ENCODE assay signal across 16 cellular contexts in genomic region chr6:70162972-70163371, GRCh38.
DNase-seq lines count a peak whose midpoint lies in the region; ATAC-seq, FAIRE-seq and TF ChIP-seq lines count a peak whose summit lies in the region.
"Had no signal": no experiment of that assay in that cellular context is flagged by ENCODE, and none has a peak within 500 bp of the region (broad histone marks: within the 10 kb centered on the region; RNA-seq: fewer than 3 reads in every experiment).

No MANE protein-coding gene starts in this region.

- peak overlapping the region; percentile 27 for H3K4me2 ChIP-seq in K562 (ENCODE audit: insufficient read depth, low read length)
- H3K4me2 ChIP-seq: BLaER1 had no signal

- in situ Hi-C loops in K562 (cut with MboI) = no loop called here

- CTCF ChIA-PET in K562 (lab: Yijun Ruan, JAX; ENCODE audit: low intra/inter-chr PET ratio) = no interaction called here

- H3K9ac ChIP-seq in SK-N-MC (ENCODE audit: insufficient read length) (no peak overlapping the region), K562 (ENCODE audit: insufficient read depth in 1 of 2, low read depth in 2 of 2, low read length in 2 of 2) (peak overlapping the region in 1 of 2 experiments; percentile 7; a peak in 1 of 4 replicates)
- H3K9ac ChIP-seq: BLaER1 had no signal

- TF ChIP-seq POLR2A in K562 (conservative IDR thresholded peaks at IDR 0.05) = no peak

- H3K4me1 ChIP-seq in K562 (replicated peaks in 1 of 2; ENCODE audit: control insufficient read depth in 2 of 2, insufficient read depth in 2 of 2, low read length in 2 of 2) = peaks cover 5 to 27% of the 10 kb centered on the region in 2 experiments
- H3K4me1 ChIP-seq: BLaER1 had no signal

- H3K9me3 ChIP-seq in SK-N-MC (ENCODE audit: low read depth, low read length) (no peaks in the 10 kb centered on the region), K562 (replicated peaks; ENCODE audit: control insufficient read depth, insufficient read depth, low read depth, low read length) (no peaks in the 10 kb centered on the region)
- H3K9me3 ChIP-seq: BLaER1 had no signal

- peak; percentile 77; the same call in 1 of the 2 replicates for TF ChIP-seq EP300 in K562 (IDR thresholded peaks at IDR 0.05; ENCODE audit: low read length)

- no peak for TF ChIP-seq CTCF in K562 (IDR thresholded peaks at IDR 0.05 in 2 of 3, conservative IDR thresholded peaks at IDR 0.05 in 1 of 3; ENCODE audit: insufficient read depth in 2 of 3, low read depth in 1 of 3, low read length in 3 of 3)

- peak; percentile 37 for ATAC-seq in K562
- no peak for ATAC-seq in GM19452 (IDR thresholded peaks at IDR 0.05; ENCODE audit: unreplicated experiment)

- no TSS peak for BruUV-seq in K562 (replicated peaks; lab: Mats Ljungman, UMichigan)

- no peaks in the 10 kb centered on the region for H3K79me2 ChIP-seq in K562 (ENCODE audit: control insufficient read depth, insufficient read depth, low read length)

- no peaks in the 10 kb centered on the region for H3K9me1 ChIP-seq in K562 (ENCODE audit: control insufficient read depth, insufficient read depth, low read length)

- POLR2A ChIA-PET in K562 (lab: Yijun Ruan, JAX) = interaction anchor here (1.2 kb wide), 1 partner anchor 13 kb away, joined by 3 read pairs; no protein-coding TSS in a partner anchor

- DNase-seq in NCI-H82 (lab: John Stamatoyannopoulos, UW) (peak; percentile 27), NCI-H82 treated with DMSO at 0.1 percent for 48 hours (lab: John Stamatoyannopoulos, UW; ENCODE audit: unreplicated experiment) (no peak), SK-N-MC (ENCODE audit: low read depth, low spot score) (no peak), K562 (ENCODE audit: extremely low read depth in 1 of 4, low spot score in 3 of 4) (peak; percentile 49 to 77 (median 64)), NOMO-1 (lab: John Stamatoyannopoulos, UW; ENCODE audit: unreplicated experiment in 2 of 2) (no peak)
- no peak for DNase-seq in stimulated activated CD4-positive, alpha-beta T cell treated with anti-CD3 and anti-CD28 coated beads, Interleukin-4, amount 100 ng/mL, for 1 hour
- DNase-seq: 8988T; AML-193; CD8-positive, alpha-beta memory T cell; DMS53; GF-D8; HCEC 1CT had no signal

- intact Hi-C loops in K562 (cut with micrococcal nuclease) = no loop called here

- H3K36me3 ChIP-seq in SK-N-MC (ENCODE audit: insufficient read depth, low read length) (no peaks in the 10 kb centered on the region), K562 (ENCODE audit: control insufficient read depth, insufficient read depth, low read length) (no peaks in the 10 kb centered on the region)
- H3K36me3 ChIP-seq: BLaER1 had no signal

- H3K4me3 ChIP-seq in SK-N-MC = no peak overlapping the region
- H3K4me3 ChIP-seq in K562 = no peak overlapping the region
- H3K4me3 ChIP-seq: BLaER1 had no signal

- H3K27ac ChIP-seq in SK-N-MC (peak overlapping the region; percentile 28; the same call in 1 of the 2 replicates), K562 (ENCODE audit: extremely low read depth, low read depth, low read length) (peak overlapping the region; percentile 59)
- H3K27ac ChIP-seq: BLaER1, HL-60 had no signal

- H3K27me3 ChIP-seq in K562 (ENCODE audit: control insufficient read depth in 2 of 2, insufficient read depth in 2 of 2, low read length in 2 of 2) = no peaks in the 10 kb centered on the region
- H3K27me3 ChIP-seq: BLaER1 had no signal

- WGBS in K562 (ENCODE audit: insufficient coverage, low coverage, missing lambda C conversion rate) = 5% methylated on average over 3 of the region's 3 CpGs

- H4K20me1 ChIP-seq in K562 (replicated peaks; ENCODE audit: control insufficient read depth, insufficient read depth, low read length) = no peaks in the 10 kb centered on the region
- H4K20me1 ChIP-seq: BLaER1 had no signal

- peak; percentile 70 for FAIRE-seq in K562 (lab: Jason Lieb, UNC)
- FAIRE-seq: GM19239 had no signal

- peak overlapping the region; percentile 69 for H2AFZ ChIP-seq in K562 (ENCODE audit: low read depth, low read length)

- no peak for TF ChIP-seq RAD21 in K562 (CRISPR knock-in tag; conservative IDR thresholded peaks at IDR 0.05 in 1 of 2, IDR thresholded peaks at IDR 0.05 in 1 of 2)

TF ChIP-seq in K562, 482 proteins besides CTCF, POLR2A, EP300 and RAD21 (continues in another document):
- TF ChIP-seq ZEB2 (IDR thresholded peaks at IDR 0.05) = peak; percentile 45; the same call in 1 of the 2 replicates
- TF ChIP-seq TAL1 (IDR thresholded peaks at IDR 0.05) = peak; percentile 84
- peak; percentile 92 for TF ChIP-seq TEAD4 (IDR thresholded peaks at IDR 0.05; ENCODE audit: low read length)
- no peak for TF ChIP-seq TEAD4 (CRISPR knock-in tag; IDR thresholded peaks at IDR 0.05; ENCODE audit: borderline replicate concordance)
- no peak for TF ChIP-seq RBBP5 (IDR thresholded peaks at IDR 0.05; ENCODE audit: borderline replicate concordance, insufficient read depth, low read length, poor library complexity, severe bottlenecking)
- peak; percentile 92 for TF ChIP-seq DACH1 (IDR thresholded peaks at IDR 0.05; ENCODE audit: partially characterized antibody)
- 0 out of 2 replicates have a peak, but pooled peaks have one; percentile 8 for TF ChIP-seq CREM (IDR thresholded peaks at IDR 0.05; ENCODE audit: low read depth)
- no peak for TF ChIP-seq SREBF1 (IDR thresholded peaks at IDR 0.05; ENCODE audit: borderline replicate concordance, low read depth, low read length)
- peak; percentile 80 for TF ChIP-seq MTA2 (IDR thresholded peaks at IDR 0.05; ENCODE audit: low read depth)
- TF ChIP-seq, protein P1, sequence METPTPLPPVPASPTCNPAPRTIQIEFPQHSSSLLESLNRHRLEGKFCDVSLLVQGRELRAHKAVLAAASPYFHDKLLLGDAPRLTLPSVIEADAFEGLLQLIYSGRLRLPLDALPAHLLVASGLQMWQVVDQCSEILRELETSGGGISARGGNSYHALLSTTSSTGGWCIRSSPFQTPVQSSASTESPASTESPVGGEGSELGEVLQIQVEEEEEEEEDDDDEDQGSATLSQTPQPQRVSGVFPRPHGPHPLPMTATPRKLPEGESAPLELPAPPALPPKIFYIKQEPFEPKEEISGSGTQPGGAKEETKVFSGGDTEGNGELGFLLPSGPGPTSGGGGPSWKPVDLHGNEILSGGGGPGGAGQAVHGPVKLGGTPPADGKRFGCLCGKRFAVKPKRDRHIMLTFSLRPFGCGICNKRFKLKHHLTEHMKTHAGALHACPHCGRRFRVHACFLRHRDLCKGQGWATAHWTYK (CRISPR knock-in tag; IDR thresholded peaks at IDR 0.05) = no peak
- TF ChIP-seq ZNF589 (CRISPR knock-in tag; IDR thresholded peaks at IDR 0.05; ENCODE audit: low read depth) = no peak
- TF ChIP-seq FOXM1 (IDR thresholded peaks at IDR 0.05; ENCODE audit: low read depth) = peak; percentile 73
- no peak for TF ChIP-seq FOXM1 (CRISPR knock-in tag; IDR thresholded peaks at IDR 0.05; ENCODE audit: low read depth)
- TF ChIP-seq ATF7 (IDR thresholded peaks at IDR 0.05) = 0 out of 2 replicates have a peak, but pooled peaks have one; percentile 12
- TF ChIP-seq, protein P2, sequence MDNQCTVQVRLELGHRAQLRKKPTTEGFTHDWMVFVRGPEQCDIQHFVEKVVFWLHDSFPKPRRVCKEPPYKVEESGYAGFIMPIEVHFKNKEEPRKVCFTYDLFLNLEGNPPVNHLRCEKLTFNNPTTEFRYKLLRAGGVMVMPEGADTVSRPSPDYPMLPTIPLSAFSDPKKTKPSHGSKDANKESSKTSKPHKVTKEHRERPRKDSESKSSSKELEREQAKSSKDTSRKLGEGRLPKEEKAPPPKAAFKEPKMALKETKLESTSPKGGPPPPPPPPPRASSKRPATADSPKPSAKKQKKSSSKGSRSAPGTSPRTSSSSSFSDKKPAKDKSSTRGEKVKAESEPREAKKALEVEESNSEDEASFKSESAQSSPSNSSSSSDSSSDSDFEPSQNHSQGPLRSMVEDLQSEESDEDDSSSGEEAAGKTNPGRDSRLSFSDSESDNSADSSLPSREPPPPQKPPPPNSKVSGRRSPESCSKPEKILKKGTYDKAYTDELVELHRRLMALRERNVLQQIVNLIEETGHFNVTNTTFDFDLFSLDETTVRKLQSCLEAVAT (IDR thresholded peaks at IDR 0.05) = peak in 1 of 2 experiments; percentile 85; a peak in 2 of 4 replicates
- no peak for TF ChIP-seq ZNF436 (CRISPR knock-in tag; IDR thresholded peaks at IDR 0.05)
- TF ChIP-seq, protein P3, sequence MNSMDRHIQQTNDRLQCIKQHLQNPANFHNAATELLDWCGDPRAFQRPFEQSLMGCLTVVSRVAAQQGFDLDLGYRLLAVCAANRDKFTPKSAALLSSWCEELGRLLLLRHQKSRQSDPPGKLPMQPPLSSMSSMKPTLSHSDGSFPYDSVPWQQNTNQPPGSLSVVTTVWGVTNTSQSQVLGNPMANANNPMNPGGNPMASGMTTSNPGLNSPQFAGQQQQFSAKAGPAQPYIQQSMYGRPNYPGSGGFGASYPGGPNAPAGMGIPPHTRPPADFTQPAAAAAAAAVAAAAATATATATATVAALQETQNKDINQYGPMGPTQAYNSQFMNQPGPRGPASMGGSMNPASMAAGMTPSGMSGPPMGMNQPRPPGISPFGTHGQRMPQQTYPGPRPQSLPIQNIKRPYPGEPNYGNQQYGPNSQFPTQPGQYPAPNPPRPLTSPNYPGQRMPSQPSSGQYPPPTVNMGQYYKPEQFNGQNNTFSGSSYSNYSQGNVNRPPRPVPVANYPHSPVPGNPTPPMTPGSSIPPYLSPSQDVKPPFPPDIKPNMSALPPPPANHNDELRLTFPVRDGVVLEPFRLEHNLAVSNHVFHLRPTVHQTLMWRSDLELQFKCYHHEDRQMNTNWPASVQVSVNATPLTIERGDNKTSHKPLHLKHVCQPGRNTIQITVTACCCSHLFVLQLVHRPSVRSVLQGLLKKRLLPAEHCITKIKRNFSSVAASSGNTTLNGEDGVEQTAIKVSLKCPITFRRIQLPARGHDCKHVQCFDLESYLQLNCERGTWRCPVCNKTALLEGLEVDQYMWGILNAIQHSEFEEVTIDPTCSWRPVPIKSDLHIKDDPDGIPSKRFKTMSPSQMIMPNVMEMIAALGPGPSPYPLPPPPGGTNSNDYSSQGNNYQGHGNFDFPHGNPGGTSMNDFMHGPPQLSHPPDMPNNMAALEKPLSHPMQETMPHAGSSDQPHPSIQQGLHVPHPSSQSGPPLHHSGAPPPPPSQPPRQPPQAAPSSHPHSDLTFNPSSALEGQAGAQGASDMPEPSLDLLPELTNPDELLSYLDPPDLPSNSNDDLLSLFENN (IDR thresholded peaks at IDR 0.05; ENCODE audit: low read depth in 2 of 2, low read length in 2 of 2) = peak in 1 of 2 experiments; percentile 26; a peak in 1 of 4 replicates
- peak; percentile 76 for TF ChIP-seq PML (IDR thresholded peaks at IDR 0.05; ENCODE audit: low read length)
- TF ChIP-seq ZNF282 (CRISPR knock-in tag; IDR thresholded peaks at IDR 0.05) = no peak
- no peak for TF ChIP-seq SNIP1 (IDR thresholded peaks at IDR 0.05; ENCODE audit: low read depth)

Comparison
In these comparisons a context has a peak if more than half of its experiments do, and no peak if none do; other contexts are left out.
1. DNase-seq: peak in NCI-H82 (single experiment) and K562 (4 of 4); none in NCI-H82 treated with DMSO at 0.1 percent for 48 hours (single experiment), SK-N-MC (single experiment), stimulated activated CD4-positive, alpha-beta T cell treated with anti-CD3 and anti-CD28 coated beads, Interleukin-4, amount 100 ng/mL, for 1 hour (single experiment) and NOMO-1 (0 of 2).